In genomic region chr10:132994371-132994796, GRCh38 we compare ENCODE assay signal across 12 cellular contexts. TPM values are rescaled to one million over a fixed set of nuclear protein-coding genes. Genes with fewer than 3 reads are reported as not detected.
A peak's percentile ranks its signal among the peaks of the same experiment; 100 is the strongest.
DNase-seq lines count a peak whose midpoint lies in the region; ATAC-seq and TF ChIP-seq lines count a peak whose summit lies in the region.
"Had no signal": no experiment of that assay in that cellular context is flagged by ENCODE, and none has a peak within 500 bp of the region (broad histone marks: within the 10 kb centered on the region; RNA-seq: fewer than 3 reads in every experiment).

No MANE protein-coding gene starts in this region.

- H3K56ac ChIP-seq in IMR-90 (ENCODE audit: extremely low read depth, insufficient read depth, low read length) = no peak overlapping the region

- peaks cover 18% of the 10 kb centered on the region; the same call in 1 of the 2 replicates for H3K27me3 ChIP-seq in IMR-90 (ENCODE audit: control insufficient read depth, insufficient read depth, low read length)
- H3K27me3 ChIP-seq in subcutaneous abdominal adipose tissue (ENCODE audit: control insufficient read depth in 5 of 5, insufficient read depth in 4 of 5, low read length in 5 of 5) = peaks cover 16 to 37% (median 30%) of the 10 kb centered on the region in 5 donors

- no peaks in the 10 kb centered on the region for H3K9me3 Mint-ChIP-seq in activated T-cell treated with anti-CD3 and anti-CD28 coated beads, Interleukin-2, amount 50 U/mL, for 4 hours
- H3K9me3 Mint-ChIP-seq: activated T-helper 2 cell treated with anti-CD3 and anti-CD28 coated beads, Interferon-gamma antibody, Interleukin-2, Interleukin-4, amounts not matched to agents 10 μg/mL and 5 μg/mL and 100 μg/mL, durations not matched to agents 14 hours and 24 hours and 36 hours had no signal

- no peaks in the 10 kb centered on the region for H3K4me1 ChIP-seq in IMR-90 (ENCODE audit: control insufficient read depth, insufficient read depth, low read length)
- peaks cover 0 to 10% (median 4%) of the 10 kb centered on the region in 5 donors for H3K4me1 ChIP-seq in subcutaneous abdominal adipose tissue (ENCODE audit: control insufficient read depth in 5 of 5, insufficient read depth in 5 of 5, low read length in 5 of 5)

- H4K20me1 ChIP-seq in IMR-90 (ENCODE audit: insufficient read depth, low read length) = no peaks in the 10 kb centered on the region

- 24% methylated on average over 13 of the region's 24 CpGs; no CpG with 5 or more reads in 1 of the 2 experiments for WGBS in IMR-90 (ENCODE audit: extremely low coverage in 2 of 2, insufficient read length in 1 of 2), 2 experiments

- no peaks in the 10 kb centered on the region for H3K36me3 Mint-ChIP-seq in activated T-cell treated with anti-CD3 and anti-CD28 coated beads, Interleukin-2, amount 50 U/mL, for 4 hours (ENCODE audit: insufficient read depth)

- peak overlapping the region; percentile 9 for H2AFZ ChIP-seq in IMR-90 (replicated peaks; ENCODE audit: low read length, poor library complexity)

- no peak overlapping the region for H2BK20ac ChIP-seq in IMR-90 (ENCODE audit: low read depth, low read length)

- no peak overlapping the region for H2AK9ac ChIP-seq in IMR-90 (replicated peaks; ENCODE audit: low read depth, low read length, poor library complexity)

- no peak overlapping the region for H2AK5ac ChIP-seq in IMR-90 (ENCODE audit: low read depth, low read length)

- H4K8ac ChIP-seq in IMR-90 (ENCODE audit: low read depth in 2 of 2, low read length in 2 of 2) = no peak overlapping the region

- intact Hi-C loops in IMR-90 (cut with micrococcal nuclease) = no loop called here

- no peak overlapping the region for H2BK5ac ChIP-seq in IMR-90 (ENCODE audit: low read depth, low read length, poor library complexity, severe bottlenecking)

- H3K9me1 ChIP-seq in IMR-90 (ENCODE audit: insufficient read depth, low read length) = no peaks in the 10 kb centered on the region

- no peaks in the 10 kb centered on the region for H3K79me1 ChIP-seq in IMR-90 (ENCODE audit: low read depth in 1 of 2, low read length in 2 of 2)

- H3K4ac ChIP-seq in IMR-90 (ENCODE audit: low read depth, low read length) = no peak overlapping the region

- no peak overlapping the region for H2BK120ac ChIP-seq in IMR-90 (ENCODE audit: low read depth, low read length)

- H3K4me3 Mint-ChIP-seq in activated T-cell treated with anti-CD3 and anti-CD28 coated beads, Interleukin-2, amount 50 U/mL, for 4 hours = no peak overlapping the region

- peak overlapping the region; percentile 32 for H3K4me3 ChIP-seq in IMR-90 (ENCODE audit: insufficient read depth, low read depth, low read length)
- peak overlapping the region; percentile 54 to 63 (median 61) for H3K4me3 ChIP-seq in subcutaneous abdominal adipose tissue (ENCODE audit: low read depth in 1 of 5, low read length in 5 of 5)

- H3K9ac ChIP-seq in IMR-90 (ENCODE audit: low read depth, low read length) (peak overlapping the region; percentile 57; the same call in 1 of the 2 replicates), subcutaneous abdominal adipose tissue (ENCODE audit: low read length in 5 of 5) (no peak overlapping the region)
- H3K9ac ChIP-seq: SK-N-SH had no signal

- no peak for TF ChIP-seq POLR2A in IMR-90 (IDR thresholded peaks at IDR 0.05; ENCODE audit: low read depth, low read length)

- no peak overlapping the region for H2BK15ac ChIP-seq in IMR-90 (ENCODE audit: low read depth, low read length)

- POLR2A ChIA-PET in IMR-90 (lab: Charles Lee; ENCODE audit: unreplicated experiment) = no interaction called here

- H3K36me3 ChIP-seq in IMR-90 (ENCODE audit: control insufficient read depth, insufficient read depth, low read length) (no peaks in the 10 kb centered on the region), subcutaneous abdominal adipose tissue (ENCODE audit: control insufficient read depth in 5 of 5, insufficient read depth in 5 of 5, low read length in 5 of 5) (no peaks in the 10 kb centered on the region)

- no peak overlapping the region for H3K14ac ChIP-seq in IMR-90 (replicated peaks; ENCODE audit: low read depth, low read length)

- H3K4me1 Mint-ChIP-seq in activated T-cell treated with anti-CD3 and anti-CD28 coated beads, Interleukin-2, amount 50 U/mL, for 4 hours (ENCODE audit: low read depth) = no peaks in the 10 kb centered on the region

- H3K9me3 ChIP-seq in IMR-90 (ENCODE audit: control insufficient read depth, insufficient read depth, low read length) = no peaks in the 10 kb centered on the region
- H3K9me3 ChIP-seq in subcutaneous abdominal adipose tissue (ENCODE audit: control insufficient read depth in 5 of 5, low read length in 5 of 5) = peaks cover 0 to 3% (median 0%) of the 10 kb centered on the region in 5 donors
- H3K9me3 ChIP-seq: SK-N-SH had no signal

- CTCF ChIA-PET in IMR-90 (lab: Yijun Ruan, JAX) = no interaction called here

- ATAC-seq in IMR-90 (ENCODE audit: low read depth) (peak; percentile 70), HG02852 (IDR thresholded peaks at IDR 0.05; ENCODE audit: unreplicated experiment) (no peak), GM18498 (IDR thresholded peaks at IDR 0.05; ENCODE audit: unreplicated experiment) (no peak)
- ATAC-seq in activated T-cell treated with anti-CD3 and anti-CD28 coated beads, Interleukin-2, amount 50 U/mL, for 4 hours = no peak

- TF ChIP-seq RAD21 in IMR-90 (IDR thresholded peaks at IDR 0.05; ENCODE audit: low read length) = no peak

- H3K18ac ChIP-seq in IMR-90 (ENCODE audit: low read depth, low read length) = no peak overlapping the region

- peak overlapping the region; percentile 60; the same call in 1 of the 2 replicates for H3K4me2 ChIP-seq in IMR-90 (ENCODE audit: low read depth, low read length)
- H3K4me2 ChIP-seq: SK-N-SH had no signal

- no peak overlapping the region for H4K5ac ChIP-seq in IMR-90 (ENCODE audit: low read depth, low read length)

- H3K27ac ChIP-seq in IMR-90 (ENCODE audit: insufficient read depth, low read length) (no peak overlapping the region), subcutaneous abdominal adipose tissue (ENCODE audit: low read depth, low read length) (no peak overlapping the region)

- dilution Hi-C loops in IMR-90 (cut with HindIII; ENCODE audit: low sequenced_read_pairs, unreplicated experiment) = no loop called here

- no peak overlapping the region for H3K23ac ChIP-seq in IMR-90 (ENCODE audit: low read depth, low read length)

- TF ChIP-seq CTCF in IMR-90 (conservative IDR thresholded peaks at IDR 0.05; ENCODE audit: low read depth, low read length) = no peak

- H4K91ac ChIP-seq in IMR-90 (ENCODE audit: insufficient read depth, low read depth, low read length) = no peak overlapping the region

- no peaks in the 10 kb centered on the region for H3K27me3 Mint-ChIP-seq in activated T-cell treated with anti-CD3 and anti-CD28 coated beads, Interleukin-2, amount 50 U/mL, for 4 hours (ENCODE audit: low read depth)

- in situ Hi-C loops in IMR-90 (cut with MboI; ENCODE audit: low sequenced_read_pairs) = no loop called here

- no TSS peak for BruUV-seq in IMR-90 (replicated peaks; lab: Mats Ljungman, UMichigan)

- DNase-seq in IMR-90 (peak; percentile 8), dermis blood vessel endothelial cell (peak; percentile 11), left kidney (ENCODE audit: low read depth, low spot score) (peak; percentile 81)
- no peak for DNase-seq in activated CD4-positive, alpha-beta T cell treated with anti-CD3 and anti-CD28 coated beads, Interleukin-2, amount 50 U/mL, for 4 hours
- no peak for DNase-seq in activated T-cell treated with anti-CD3 and anti-CD28 coated beads, Interleukin-2, amount 50 U/mL, for 4 hours
- DNase-seq: DMS 273 treated with DMSO at 0.1 percent for 48 hours, NCI-H1105, SK-N-SH had no signal

TF ChIP-seq in IMR-90, 13 proteins besides CTCF, POLR2A, EP300 and RAD21:
- TF ChIP-seq RFX5 (IDR thresholded peaks at IDR 0.05; ENCODE audit: low read depth, low read length) (no peak), FOS (IDR thresholded peaks at IDR 0.05; ENCODE audit: low read depth, low read length) (no peak), RCOR1 (IDR thresholded peaks at IDR 0.05; ENCODE audit: insufficient replicate concordance, low read length) (no peak), CHD1 (IDR thresholded peaks at IDR 0.05; ENCODE audit: low read depth, low read length) (no peak), BHLHE40 (IDR thresholded peaks at IDR 0.05; ENCODE audit: low read depth, low read length) (no peak), CEBPB (IDR thresholded peaks at IDR 0.05; ENCODE audit: low read depth, low read length) (no peak), MXI1 (IDR thresholded peaks at IDR 0.05; ENCODE audit: borderline replicate concordance, low read depth, low read length) (no peak), NFE2L2 (IDR thresholded peaks at IDR 0.05; ENCODE audit: low read depth, low read length) (no peak), MAZ (IDR thresholded peaks at IDR 0.05; ENCODE audit: borderline replicate concordance, low read depth, low read length) (no peak), SMC3 (IDR thresholded peaks at IDR 0.05; ENCODE audit: low read depth, low read length) (no peak), USF2 (IDR thresholded peaks at IDR 0.05; ENCODE audit: low read depth, low read length) (no peak), MAFK (IDR thresholded peaks at IDR 0.05; ENCODE audit: low read depth, low read length) (no peak)
- TF ChIP-seq, protein P1, sequence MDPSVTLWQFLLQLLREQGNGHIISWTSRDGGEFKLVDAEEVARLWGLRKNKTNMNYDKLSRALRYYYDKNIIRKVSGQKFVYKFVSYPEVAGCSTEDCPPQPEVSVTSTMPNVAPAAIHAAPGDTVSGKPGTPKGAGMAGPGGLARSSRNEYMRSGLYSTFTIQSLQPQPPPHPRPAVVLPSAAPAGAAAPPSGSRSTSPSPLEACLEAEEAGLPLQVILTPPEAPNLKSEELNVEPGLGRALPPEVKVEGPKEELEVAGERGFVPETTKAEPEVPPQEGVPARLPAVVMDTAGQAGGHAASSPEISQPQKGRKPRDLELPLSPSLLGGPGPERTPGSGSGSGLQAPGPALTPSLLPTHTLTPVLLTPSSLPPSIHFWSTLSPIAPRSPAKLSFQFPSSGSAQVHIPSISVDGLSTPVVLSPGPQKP (IDR thresholded peaks at IDR 0.05; ENCODE audit: borderline replicate concordance, low read depth, low read length) = no peak

RNA-seq across cellular contexts. Expression of gene CFAP46, which starts 52.0 kb away (rescaled TPM):
- total RNA-seq in IMR-90 (2012; rRNA removed) (1.3 and 1.7 TPM in 2 replicates), dermis blood vessel endothelial cell (0.19 and 0.85 TPM in 2 replicates)
- 1.6 and 1.8 TPM in 2 replicates for polyA plus RNA-seq in IMR-90 (2012; rRNA removed)
- polyA plus RNA-seq in IMR-90 (2012; cell fraction: cytosol; rRNA removed) = 1.0 and 1.3 TPM in 2 replicates
- 1.0 and 1.8 TPM in 2 replicates for polyA plus RNA-seq in IMR-90 (2012; cell fraction: nucleus; rRNA removed; ENCODE audit: low replicate concordance)
- under 1 TPM; 0.22 to 0.53 (median 0.42) TPM for total RNA-seq in activated T-cell treated with anti-CD3 and anti-CD28 coated beads, Interleukin-2, amount 50 U/mL, for 4 hours
- total RNA-seq: activated T-helper 2 cell treated with anti-CD3 and anti-CD28 coated beads, Interferon-gamma antibody, Interleukin-2, Interleukin-4, amounts not matched to agents 10 μg/mL and 5 μg/mL and 100 μg/mL, durations not matched to agents 14 hours and 24 hours and 36 hours had no signal

Comparison
In these comparisons a context has a peak if more than half of its experiments do, and no peak if none do; other contexts are left out.
1. DNase-seq: peak in IMR-90 (single experiment), dermis blood vessel endothelial cell (single experiment) and left kidney (single experiment); none in activated CD4-positive, alpha-beta T cell treated with anti-CD3 and anti-CD28 coated beads, Interleukin-2, amount 50 U/mL, for 4 hours (0 of 2) and activated T-cell treated with anti-CD3 and anti-CD28 coated beads, Interleukin-2, amount 50 U/mL, for 4 hours (single experiment).